In the genomic region with DNA sequence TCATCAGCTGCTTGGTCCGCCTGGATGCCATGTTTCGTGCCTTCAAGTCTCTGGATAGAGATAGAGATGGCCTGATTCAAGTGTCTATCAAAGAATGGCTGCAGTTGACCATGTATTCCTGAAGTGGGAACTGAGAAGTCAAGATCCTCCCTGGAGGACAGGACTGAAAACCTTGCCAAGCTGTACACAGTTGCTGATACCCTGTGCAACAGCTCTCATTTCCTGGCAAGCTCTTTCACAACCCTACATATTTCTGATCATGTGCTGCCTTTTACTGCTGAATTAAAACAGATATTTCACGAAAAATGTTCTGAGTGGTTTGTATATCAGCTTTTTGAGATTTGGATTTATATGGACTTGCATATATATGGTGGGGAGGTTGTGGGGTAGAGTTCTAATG, we compare ENCODE assay signal across 14 cellular contexts. TPM values are rescaled to one million over a fixed set of nuclear protein-coding genes. Genes with fewer than 3 reads are reported as not detected.
DNase-seq lines count a peak whose midpoint lies in the region; ATAC-seq and TF ChIP-seq lines count a peak whose summit lies in the region.
"Had no signal": no experiment of that assay in that cellular context is flagged by ENCODE, and none has a peak within 500 bp of the region (broad histone marks: within the 10 kb centered on the region; RNA-seq: fewer than 3 reads in every experiment).

No MANE protein-coding gene starts in this region.

- peak; percentile 10 for DNase-seq in GM04504 (ENCODE audit: low read depth)
- no peak for DNase-seq in RWPE2 (ENCODE audit: low spot score)
- peak; percentile 48 for DNase-seq in fibroblast of mammary gland (ENCODE audit: low read depth)
- DNase-seq in renal cortical epithelial cell (ENCODE audit: low read depth): peak; percentile 9
- no peak for DNase-seq in natural killer cell
- DNase-seq in activated naive CD4-positive, alpha-beta T cell (lab: John Stamatoyannopoulos, UW): no peak
- DNase-seq: activated CD4-positive, alpha-beta T cell treated with anti-CD3 and anti-CD28 coated beads, Interleukin-2, amount 10 ng/mL, durations not matched to agents 24 days and 14 days; Caco-2; naive B cell; NCI-H2081; T-helper 2 cell had no signal

- no peaks in the 10 kb centered on the region for H3K27me3 ChIP-seq in RWPE2 (ENCODE audit: insufficient read depth, poor library complexity, severe bottlenecking)

- H3K4me1 Mint-ChIP-seq in stimulated activated memory B cell treated with anti-CD40 and anti-IgM and Interleukin-4, amounts not matched to agents 10 μg/mL and 1 μg/mL and 100 μg/mL, for 72 hours: no peaks in the 10 kb centered on the region
- no peaks in the 10 kb centered on the region for H3K4me1 Mint-ChIP-seq in natural killer cell
- H3K4me1 Mint-ChIP-seq: activated CD4-positive, alpha-beta T cell treated with anti-CD3 and anti-CD28 coated beads, Interleukin-2, amount 10 ng/mL, durations not matched to agents 24 days and 14 days; naive B cell had no signal

- peaks cover 66% of the 10 kb centered on the region for H3K4me1 ChIP-seq in RWPE2 (ENCODE audit: insufficient read depth, poor library complexity, severe bottlenecking)
- H3K4me1 ChIP-seq: Caco-2 had no signal

- no peaks in the 10 kb centered on the region for H3K9me3 ChIP-seq in RWPE2 (ENCODE audit: severe bottlenecking)
- H3K9me3 ChIP-seq: Caco-2 had no signal

- H3K27me3 Mint-ChIP-seq in stimulated activated memory B cell treated with anti-CD40 and anti-IgM and Interleukin-4, amounts not matched to agents 10 μg/mL and 1 μg/mL and 100 μg/mL, for 72 hours: no peaks in the 10 kb centered on the region
- H3K27me3 Mint-ChIP-seq in natural killer cell (ENCODE audit: low read depth in 2 of 2): peaks cover 0 to 8% of the 10 kb centered on the region in 2 donors
- H3K27me3 Mint-ChIP-seq: activated CD4-positive, alpha-beta T cell treated with anti-CD3 and anti-CD28 coated beads, Interleukin-2, amount 10 ng/mL, durations not matched to agents 24 days and 14 days; naive B cell had no signal

- H3K27ac Mint-ChIP-seq in stimulated activated memory B cell treated with anti-CD40 and anti-IgM and Interleukin-4, amounts not matched to agents 10 μg/mL and 1 μg/mL and 100 μg/mL, for 72 hours: no peak overlapping the region
- no peak overlapping the region for H3K27ac Mint-ChIP-seq in natural killer cell
- H3K27ac Mint-ChIP-seq: activated CD4-positive, alpha-beta T cell treated with anti-CD3 and anti-CD28 coated beads, Interleukin-2, amount 10 ng/mL, durations not matched to agents 24 days and 14 days; naive B cell had no signal

- ATAC-seq in RWPE2 (ENCODE audit: low read depth) (peak; percentile 71), natural killer cell (no peak), GM21360 (IDR thresholded peaks at IDR 0.05; ENCODE audit: unreplicated experiment) (no peak)
- ATAC-seq in stimulated activated memory B cell treated with anti-CD40 and anti-IgM and Interleukin-4, amounts not matched to agents 10 μg/mL and 1 μg/mL and 100 μg/mL, for 72 hours: no peak

- intact Hi-C loops in natural killer cell (cut with micrococcal nuclease): no loop called here

- H3K27ac ChIP-seq in RWPE2 (ENCODE audit: poor library complexity, severe bottlenecking): peak overlapping the region; percentile 97

- no peaks in the 10 kb centered on the region; the same call in 1 of the 2 replicates for H3K36me3 ChIP-seq in RWPE2 (ENCODE audit: low read depth)

- no peaks in the 10 kb centered on the region for H3K9me3 Mint-ChIP-seq in stimulated activated memory B cell treated with anti-CD40 and anti-IgM and Interleukin-4, amounts not matched to agents 10 μg/mL and 1 μg/mL and 100 μg/mL, for 72 hours
- H3K9me3 Mint-ChIP-seq in natural killer cell: no peaks in the 10 kb centered on the region
- H3K9me3 Mint-ChIP-seq: activated CD4-positive, alpha-beta T cell treated with anti-CD3 and anti-CD28 coated beads, Interleukin-2, amount 10 ng/mL, durations not matched to agents 24 days and 14 days; naive B cell had no signal

- TF ChIP-seq CTCF in RWPE2 (IDR thresholded peaks at IDR 0.05; ENCODE audit: poor library complexity, severe bottlenecking) (no peak), fibroblast of mammary gland (conservative IDR thresholded peaks at IDR 0.05; ENCODE audit: control insufficient read depth, insufficient read depth, low read depth, low read length) (no peak), natural killer cell (IDR thresholded peaks at IDR 0.05) (no peak)

- H3K4me3 Mint-ChIP-seq in stimulated activated memory B cell treated with anti-CD40 and anti-IgM and Interleukin-4, amounts not matched to agents 10 μg/mL and 1 μg/mL and 100 μg/mL, for 72 hours: no peak overlapping the region
- H3K4me3 Mint-ChIP-seq in natural killer cell: no peak overlapping the region
- H3K4me3 Mint-ChIP-seq: activated CD4-positive, alpha-beta T cell treated with anti-CD3 and anti-CD28 coated beads, Interleukin-2, amount 10 ng/mL, durations not matched to agents 24 days and 14 days; naive B cell had no signal

- H3K4me3 ChIP-seq in RWPE2 (ENCODE audit: severe bottlenecking) (no peak overlapping the region), fibroblast of mammary gland (ENCODE audit: control insufficient read depth, low read depth, low read length) (no peak overlapping the region)

- H3K36me3 Mint-ChIP-seq in stimulated activated memory B cell treated with anti-CD40 and anti-IgM and Interleukin-4, amounts not matched to agents 10 μg/mL and 1 μg/mL and 100 μg/mL, for 72 hours: no peaks in the 10 kb centered on the region
- H3K36me3 Mint-ChIP-seq in natural killer cell: no peaks in the 10 kb centered on the region
- H3K36me3 Mint-ChIP-seq: naive B cell had no signal

RNA-seq across cellular contexts. Expression of a gene that starts 0.9 kb away (rescaled TPM):
- total RNA-seq in renal cortical epithelial cell (0.17 and 0.30 TPM in 2 replicates), natural killer cell (under 1 TPM in 1 of 3 donors, not detected in 2; 0.60 TPM)
- total RNA-seq: activated CD4-positive, alpha-beta T cell treated with anti-CD3 and anti-CD28 coated beads, Interleukin-2, amount 10 ng/mL, durations not matched to agents 24 days and 14 days; Caco-2; epithelial cell of proximal tubule had no signal

RNA-seq across cellular contexts. Expression of a gene that starts 58.5 kb away (rescaled TPM):
- 5.2 and 9.7 TPM in 2 replicates for total RNA-seq in renal cortical epithelial cell
- 10 to 100 TPM in 1 of 3 donors, 1 to 10 TPM in 2; 1.6 to 23.5 (median 3.1) TPM for total RNA-seq in natural killer cell

Comparison
In these comparisons a context has a peak if more than half of its experiments do, and no peak if none do; other contexts are left out.
1. DNase-seq: peak in GM04504 (single experiment), fibroblast of mammary gland (single experiment) and renal cortical epithelial cell (single experiment); none in RWPE2 (single experiment), natural killer cell (single experiment) and activated naive CD4-positive, alpha-beta T cell (0 of 4).